19 cellular contexts compared by ENCODE assay signal in genomic region chr19:55696301-55697068, GRCh38. TPM values are rescaled to one million over a fixed set of nuclear protein-coding genes. Genes with fewer than 3 reads are reported as not detected.
"Had no signal": no experiment of that assay in that cellular context is flagged by ENCODE, and none has a peak within 500 bp of the region (broad histone marks: within the 10 kb centered on the region; RNA-seq: fewer than 3 reads in every experiment).

No MANE protein-coding gene starts in this region.

- H3K9me3 ChIP-seq: testis had no signal

- H2AFZ ChIP-seq: parathyroid adenoma had no signal

- H3K9me3 Mint-ChIP-seq: immature natural killer cell; naive B cell; stimulated activated naive CD8-positive, alpha-beta T cell treated with anti-CD3 and anti-CD28 coated beads, Interleukin-15, amount 100 ng/mL, for 72 hours had no signal

- H3K4me1 Mint-ChIP-seq: immature natural killer cell; stimulated activated naive CD8-positive, alpha-beta T cell treated with anti-CD3 and anti-CD28 coated beads, Interleukin-15, amount 100 ng/mL, for 72 hours; T-helper 17 cell had no signal

- H3K79me2 ChIP-seq: parathyroid adenoma had no signal

- H3K27ac ChIP-seq: epithelial cell of prostate, parathyroid adenoma, testis, WERI-Rb-1 had no signal

- H3K9ac ChIP-seq: parathyroid adenoma had no signal

- H3K4me3 ChIP-seq: testis had no signal

- H3K4me1 ChIP-seq: parathyroid adenoma had no signal

- H3K4me3 Mint-ChIP-seq: immature natural killer cell; naive B cell; stimulated activated naive CD8-positive, alpha-beta T cell treated with anti-CD3 and anti-CD28 coated beads, Interleukin-15, amount 100 ng/mL, for 72 hours; T-helper 17 cell had no signal

- H3K27me3 ChIP-seq: testis had no signal

- H3K27me3 Mint-ChIP-seq: naive B cell; stimulated activated naive CD8-positive, alpha-beta T cell treated with anti-CD3 and anti-CD28 coated beads, Interleukin-15, amount 100 ng/mL, for 72 hours; T-helper 17 cell had no signal

- DNase-seq: activated CD4-positive, alpha-beta T cell treated with anti-CD3 and anti-CD28 coated beads, Interleukin-2, amount 50 U/mL, for 48 hours; activated naive CD4-positive, alpha-beta T cell treated with anti-CD3 and anti-CD28 coated beads, Interleukin-2, amount 50 U/mL, for 16 hours; activated T-cell treated with anti-CD3 and anti-CD28 coated beads, Interleukin-2, amount 50 U/mL, for 1 hour; amniotic stem cell; effector memory CD4-positive, alpha-beta T cell; immature natural killer cell; naive B cell; retina; small intestine; stimulated activated naive CD8-positive, alpha-beta T cell treated with anti-CD3 and anti-CD28 coated beads, Interleukin-15, amount 100 ng/mL, for 72 hours; T-helper 17 cell; testis; WERI-Rb-1 had no signal

- ATAC-seq: stimulated activated naive CD8-positive, alpha-beta T cell treated with anti-CD3 and anti-CD28 coated beads, Interleukin-15, amount 100 ng/mL, for 72 hours; T-helper 17 cell had no signal

RNA-seq across cellular contexts. Expression of gene NLRP9, which starts 41.7 kb away (rescaled TPM):
- total RNA-seq: fibroblast of lung, frontal cortex, lung microvascular endothelial cell, T-helper 17 cell, ureter had no signal
- polyA plus RNA-seq: fibroblast of lung, immature natural killer cell had no signal
